In genomic region chr4:1552451-1552850, GRCh38 we compare ENCODE assay signal across 8 cellular contexts.
"Had no signal": no experiment of that assay in that cellular context is flagged by ENCODE, and none has a peak within 500 bp of the region (broad histone marks: within the 10 kb centered on the region; RNA-seq: fewer than 3 reads in every experiment).

No MANE protein-coding gene starts in this region.

- FAIRE-seq: G401.6, GM12878, GM12891, GM12892, GM18507, GM19239 had no signal

- DNase-seq: GDM1, GF-D8 had no signal

- H3K4me3 ChIP-seq: GM12878 had no signal
